ENCODE assay signal across 16 cellular contexts in the genomic region with DNA sequence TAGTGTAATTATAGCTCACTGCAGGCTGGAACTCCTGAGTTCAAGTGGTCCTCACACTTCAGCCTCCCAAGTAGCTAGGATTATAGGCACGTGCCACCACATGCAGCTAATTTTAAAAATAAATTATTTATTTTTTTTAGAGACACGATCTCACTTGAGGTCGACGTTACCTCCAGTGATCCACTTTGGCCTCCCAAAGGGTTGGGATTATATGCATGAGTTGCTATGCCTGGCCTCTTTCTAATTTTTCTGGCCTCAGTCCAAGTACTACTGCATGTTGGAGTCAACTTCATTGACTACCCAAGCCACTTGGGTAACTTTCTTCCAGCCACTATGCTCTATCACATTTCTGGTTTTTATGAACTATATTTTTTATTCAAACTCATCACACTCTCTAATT.
DNase-seq lines count a peak whose midpoint lies in the region; ATAC-seq and TF ChIP-seq lines count a peak whose summit lies in the region.
"Had no signal": no experiment of that assay in that cellular context is flagged by ENCODE, and none has a peak within 500 bp of the region (broad histone marks: within the 10 kb centered on the region; RNA-seq: fewer than 3 reads in every experiment).

No MANE protein-coding gene starts in this region.

- H3K9me2 ChIP-seq in PC-3 (replicated peaks; ENCODE audit: low read length), result no peaks in the 10 kb centered on the region

- H3K79me1 ChIP-seq in H9 (ENCODE audit: insufficient read depth, low read depth, low read length, poor library complexity, severe bottlenecking), result no peaks in the 10 kb centered on the region

- TF ChIP-seq CTCF in H9 (conservative IDR thresholded peaks at IDR 0.05) (no peak), PC-3 (conservative IDR thresholded peaks at IDR 0.05; ENCODE audit: low read depth, low read length) (no peak)

- no peaks in the 10 kb centered on the region for H3K23me2 ChIP-seq in H9 (ENCODE audit: insufficient read length, low read depth, low read length, poor library complexity, severe bottlenecking)

- DNase-seq in NCI-H2171 treated with DMSO at 0.1 percent for 48 hours (lab: John Stamatoyannopoulos, UW) (peak; percentile 28), NCI-H2171 (lab: John Stamatoyannopoulos, UW) (no peak), H9 (no peak), PC-3 (no peak), NCI-H1694 treated with DMSO at 0.1 percent for 48 hours (lab: John Stamatoyannopoulos, UW) (no peak)
- DNase-seq in activated CD4-positive, alpha-beta T cell treated with anti-CD3 and anti-CD28 coated beads, Interleukin-2, amount 50 U/mL, for 4 hours, result no peak
- DNase-seq in activated T-cell treated with anti-CD3 and anti-CD28 coated beads, Interleukin-2, amount 50 U/mL, for 24 hours, result no peak
- DNase-seq: C1 segment of cervical spinal cord; CD4-positive, alpha-beta T cell; DND-41; GDM1; GOT3; HFFc6 had no signal

- H3K56ac ChIP-seq in H9 (ENCODE audit: insufficient read length, low read depth, low read length), result no peak overlapping the region

- H2AFZ ChIP-seq in H9 (ENCODE audit: low read length) (no peak overlapping the region), PC-3 (ENCODE audit: low read length) (no peak overlapping the region)

- H4K91ac ChIP-seq in H9 (ENCODE audit: insufficient read length, low read depth, low read length), result no peak overlapping the region

- CTCF ChIA-PET in PC-3 (lab: Charles Lee), result interaction anchor here (0.6 kb wide), 1 partner anchor 45 kb away, joined by 3 read pairs; no protein-coding TSS in a partner anchor

- POLR2A ChIA-PET in PC-3 (lab: Charles Lee; ENCODE audit: unreplicated experiment), result no interaction called here

- peak overlapping the region in 2 of 3 experiments; percentile 42 to 57; a peak in 1 of 7 replicates for H3K27ac Mint-ChIP-seq in H9
- no peak overlapping the region for H3K27ac Mint-ChIP-seq in activated T-cell treated with anti-CD3 and anti-CD28 coated beads, Interleukin-2, amount 50 U/mL, for 24 hours
- H3K27ac Mint-ChIP-seq: B cell; CD4-positive, alpha-beta T cell; HFFc6 had no signal

- H3K36me3 Mint-ChIP-seq in H9 (ENCODE audit: insufficient read depth in 1 of 3, low read depth in 3 of 3), result no peaks in the 10 kb centered on the region; a peak in 1 of 7 replicates
- H3K36me3 Mint-ChIP-seq in activated T-cell treated with anti-CD3 and anti-CD28 coated beads, Interleukin-2, amount 50 U/mL, for 24 hours (ENCODE audit: low read depth), result no peaks in the 10 kb centered on the region

- WGBS in H9 (ENCODE audit: extremely low coverage, insufficient read length, low lambda C conversion rate), result no CpG with 5 or more reads among the region's 4 CpGs

- H4K8ac ChIP-seq in H9 (replicated peaks; ENCODE audit: insufficient read length, low read depth, low read length), result no peak overlapping the region

- H3T11ph ChIP-seq in H9 (ENCODE audit: low read length), result no peak overlapping the region

- no peak overlapping the region for H3K4me3 Mint-ChIP-seq in H9
- no peak overlapping the region for H3K4me3 Mint-ChIP-seq in activated T-cell treated with anti-CD3 and anti-CD28 coated beads, Interleukin-2, amount 50 U/mL, for 24 hours
- H3K4me3 Mint-ChIP-seq: B cell; CD4-positive, alpha-beta T cell; HFFc6 had no signal

- H3K14ac ChIP-seq in H9 (ENCODE audit: insufficient read depth, low read length), result no peak overlapping the region

- H3K36me3 ChIP-seq in PC-3 (ENCODE audit: low read depth, low read length), result no peaks in the 10 kb centered on the region
- H3K36me3 ChIP-seq: HAP-1 had no signal

- intact Hi-C loops in PC-3 (cut with micrococcal nuclease), result loop anchor here (2.0 to 5.0 kb wide), 4 partner anchors 20 to 150 kb away; partner anchors contain the start of gene EFNA5

- H3K27me3 ChIP-seq in H9 (ENCODE audit: insufficient read depth, low read length) (no peaks in the 10 kb centered on the region), PC-3 (ENCODE audit: low read length) (no peaks in the 10 kb centered on the region)

- no peaks in the 10 kb centered on the region for H3K9me3 Mint-ChIP-seq in H9
- H3K9me3 Mint-ChIP-seq in activated T-cell treated with anti-CD3 and anti-CD28 coated beads, Interleukin-2, amount 50 U/mL, for 24 hours, result no peaks in the 10 kb centered on the region
- H3K9me3 Mint-ChIP-seq: CD4-positive, alpha-beta T cell; HFFc6 had no signal

- no peak overlapping the region for H3K4ac ChIP-seq in H9 (ENCODE audit: low read depth, low read length)

- H3F3A ChIP-seq in PC-3 (ENCODE audit: low read length, unreplicated experiment), result no peaks in the 10 kb centered on the region

- H3K4me2 ChIP-seq in H9 (ENCODE audit: insufficient read depth, insufficient read length, low read length), result no peak overlapping the region
- H3K4me2 ChIP-seq in PC-3 (ENCODE audit: low read length), result peak overlapping the region; percentile 83; the same call in 1 of the 2 replicates

- no TSS peak for BruUV-seq in PC-3 (replicated peaks; lab: Mats Ljungman, UMichigan)

- no peak overlapping the region for H2BK12ac ChIP-seq in H9 (ENCODE audit: insufficient read length, low read depth, low read length)

- no peak for ATAC-seq in PC-3
- ATAC-seq: HepG2 had no signal

- no peak overlapping the region for H2BK20ac ChIP-seq in H9 (ENCODE audit: low read depth, low read length, poor library complexity, severe bottlenecking)

- H3K79me2 ChIP-seq in H9 (ENCODE audit: insufficient read depth, low read length), result no peaks in the 10 kb centered on the region
- peaks cover 28% of the 10 kb centered on the region for H3K79me2 ChIP-seq in PC-3 (ENCODE audit: low read length)

- H3K4me1 Mint-ChIP-seq in H9, result peaks cover 71 to 72% of the 10 kb centered on the region in 2 experiments
- peaks cover 3% of the 10 kb centered on the region for H3K4me1 Mint-ChIP-seq in activated T-cell treated with anti-CD3 and anti-CD28 coated beads, Interleukin-2, amount 50 U/mL, for 24 hours (ENCODE audit: low read depth)
- H3K4me1 Mint-ChIP-seq: B cell had no signal

- H4K20me1 ChIP-seq in H9 (ENCODE audit: control insufficient read depth, insufficient read depth, insufficient read length) (no peaks in the 10 kb centered on the region), PC-3 (ENCODE audit: low read length) (no peaks in the 10 kb centered on the region)

- no peak overlapping the region for H3K4me3 ChIP-seq in PC-3 (ENCODE audit: low read length)
- H3K4me3 ChIP-seq: HAP-1 had no signal

- no peak overlapping the region for H2BK120ac ChIP-seq in H9 (ENCODE audit: low read depth, low read length, poor library complexity, severe bottlenecking)

- H2BK5ac ChIP-seq in H9 (ENCODE audit: insufficient read length, low read length), result no peak overlapping the region

- no peak overlapping the region for H3K23ac ChIP-seq in H9 (ENCODE audit: insufficient read length, low read depth, low read length)

- no peaks in the 10 kb centered on the region for H3K27me3 Mint-ChIP-seq in H9 (ENCODE audit: low read depth)
- peaks cover 3% of the 10 kb centered on the region for H3K27me3 Mint-ChIP-seq in activated T-cell treated with anti-CD3 and anti-CD28 coated beads, Interleukin-2, amount 50 U/mL, for 24 hours
- H3K27me3 Mint-ChIP-seq: B cell; CD4-positive, alpha-beta T cell had no signal

- no peak overlapping the region for H3K27ac ChIP-seq in H9 (ENCODE audit: insufficient read length, low read depth, low read length)
- peak overlapping the region; percentile 92 for H3K27ac ChIP-seq in PC-3 (ENCODE audit: low read length)

- no peak overlapping the region for H2BK15ac ChIP-seq in H9 (ENCODE audit: low read depth, low read length)

- H2AK5ac ChIP-seq in H9 (ENCODE audit: insufficient read length, low read length), result no peak overlapping the region

- no peak overlapping the region for H4K5ac ChIP-seq in H9 (ENCODE audit: insufficient read length, low read depth, low read length)

- no peak overlapping the region for H3K18ac ChIP-seq in H9 (ENCODE audit: insufficient read length, low read depth, low read length)

- H3K9ac ChIP-seq in H9 (ENCODE audit: extremely low read depth, insufficient read length, low read length) (no peak overlapping the region), PC-3 (ENCODE audit: low read length) (no peak overlapping the region)

- no peaks in the 10 kb centered on the region for H3K9me3 ChIP-seq in H9 (ENCODE audit: control insufficient read depth, low read depth, low read length)
- no peaks in the 10 kb centered on the region for H3K9me3 ChIP-seq in PC-3 (ENCODE audit: low read length)
- H3K9me3 ChIP-seq: HAP-1 had no signal

- H3K4me1 ChIP-seq in H9 (ENCODE audit: insufficient read depth, low read length) (peaks cover 11% of the 10 kb centered on the region; the same call in 1 of the 2 replicates), PC-3 (ENCODE audit: insufficient read depth, low read length) (peaks cover 50% of the 10 kb centered on the region)
